ENCODE assay signal across 18 cellular contexts in the genomic region with DNA sequence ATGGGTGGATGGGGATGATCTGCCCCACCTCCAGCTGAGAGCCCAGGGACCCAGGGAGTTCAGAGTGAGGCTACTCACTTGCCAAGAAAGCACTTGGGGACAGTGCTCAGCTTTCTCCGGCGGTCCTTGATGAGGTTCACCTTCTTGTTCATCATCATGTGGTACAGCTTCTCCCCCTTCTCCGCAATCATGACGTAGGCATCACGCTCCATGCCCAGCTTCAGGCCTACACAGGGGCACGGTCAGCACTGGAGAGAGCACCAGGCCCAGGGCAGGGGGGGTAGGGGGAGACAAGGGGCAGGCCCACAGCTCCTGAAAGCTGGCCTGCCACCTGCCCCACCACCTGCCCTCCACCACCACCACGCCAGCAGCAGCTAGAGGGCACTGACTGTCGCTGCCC.
DNase-seq lines count a peak whose midpoint lies in the region; ATAC-seq and TF ChIP-seq lines count a peak whose summit lies in the region.
"Had no signal": no experiment of that assay in that cellular context is flagged by ENCODE, and none has a peak within 500 bp of the region (broad histone marks: within the 10 kb centered on the region; RNA-seq: fewer than 3 reads in every experiment).

No MANE protein-coding gene starts in this region.

- no peak for TF ChIP-seq CTCF in CD8-positive, alpha-beta T cell (IDR thresholded peaks at IDR 0.05)
- TF ChIP-seq CTCF in VCaP (conservative IDR thresholded peaks at IDR 0.05) (no peak), dorsolateral prefrontal cortex (IDR thresholded peaks at IDR 0.05 in 54 of 56, conservative IDR thresholded peaks at IDR 0.05 in 2 of 56; ENCODE audit: low read depth in 1 of 56, partially characterized antibody in 56 of 56) (no peak), osteoblast (IDR thresholded peaks at IDR 0.05; ENCODE audit: extremely low read depth, low read depth, low read length) (no peak), esophagus muscularis mucosa (IDR thresholded peaks at IDR 0.05) (no peak), progenitor cell of endocrine pancreas (IDR thresholded peaks at IDR 0.05; ENCODE audit: unreplicated experiment) (no peak)

- no peaks in the 10 kb centered on the region for H3K9me3 Mint-ChIP-seq in CD8-positive, alpha-beta T cell
- no peaks in the 10 kb centered on the region for H3K9me3 Mint-ChIP-seq in progenitor cell of endocrine pancreas (ENCODE audit: low read depth)

- H3K4me1 Mint-ChIP-seq in CD8-positive, alpha-beta T cell (ENCODE audit: low read depth), result peaks cover 22% of the 10 kb centered on the region
- H3K4me1 Mint-ChIP-seq in progenitor cell of endocrine pancreas (ENCODE audit: low read depth), result no peaks in the 10 kb centered on the region

- TF ChIP-seq POLR2A in esophagus muscularis mucosa (IDR thresholded peaks at IDR 0.05; ENCODE audit: low read depth), result no peak

- no peak overlapping the region for H3K4me2 ChIP-seq in osteoblast (ENCODE audit: insufficient read depth, low read length)
- H3K4me2 ChIP-seq: A549 had no signal

- H4K20me1 ChIP-seq in osteoblast (ENCODE audit: insufficient read depth, low read length), result no peaks in the 10 kb centered on the region

- no peak overlapping the region for H2AFZ ChIP-seq in osteoblast (ENCODE audit: low read length)

- H3K4me3 ChIP-seq in CD8-positive, alpha-beta T cell (ENCODE audit: low read depth, low read length), result no peak overlapping the region
- H3K4me3 ChIP-seq in dorsolateral prefrontal cortex (no peak overlapping the region), osteoblast (ENCODE audit: insufficient read depth, low read length) (no peak overlapping the region), esophagus muscularis mucosa (no peak overlapping the region)
- H3K4me3 ChIP-seq: A549 had no signal

- TF ChIP-seq EP300 in esophagus muscularis mucosa (IDR thresholded peaks at IDR 0.05), result no peak

- peaks cover 90% of the 10 kb centered on the region for H3K36me3 Mint-ChIP-seq in CD8-positive, alpha-beta T cell
- H3K36me3 Mint-ChIP-seq in progenitor cell of endocrine pancreas (ENCODE audit: insufficient read depth), result no peaks in the 10 kb centered on the region

- POLR2A ChIA-PET in CD8-positive, alpha-beta T cell (lab: Charles Lee), result no interaction called here

- no peak overlapping the region for H3K4me3 Mint-ChIP-seq in CD8-positive, alpha-beta T cell
- H3K4me3 Mint-ChIP-seq in progenitor cell of endocrine pancreas (ENCODE audit: low read depth), result no peak overlapping the region

- peak overlapping the region; percentile 55 for H3K27ac Mint-ChIP-seq in CD8-positive, alpha-beta T cell
- no peak overlapping the region for H3K27ac Mint-ChIP-seq in progenitor cell of endocrine pancreas

- H3K9me3 ChIP-seq in CD8-positive, alpha-beta T cell (ENCODE audit: low read length), result no peaks in the 10 kb centered on the region
- H3K9me3 ChIP-seq in osteoblast (ENCODE audit: low read depth, low read length) (no peaks in the 10 kb centered on the region), esophagus muscularis mucosa (no peaks in the 10 kb centered on the region)
- H3K9me3 ChIP-seq: A549 had no signal

- H3K4me1 ChIP-seq in CD8-positive, alpha-beta T cell (ENCODE audit: insufficient read depth, low read length), result peaks cover 16% of the 10 kb centered on the region
- peaks cover 19% of the 10 kb centered on the region for H3K4me1 ChIP-seq in osteoblast (ENCODE audit: insufficient read depth, low read length)
- H3K4me1 ChIP-seq in esophagus muscularis mucosa, result peaks cover 40 to 60% (median 58%) of the 10 kb centered on the region in 4 donors

- no peaks in the 10 kb centered on the region for H3K79me2 ChIP-seq in osteoblast (ENCODE audit: insufficient read depth, low read length)

- WGBS in esophagus muscularis mucosa, result 98% methylated on average over 8 of the region's 8 CpGs

- no peak overlapping the region for H3K27ac ChIP-seq in CD8-positive, alpha-beta T cell (ENCODE audit: low read depth, low read length)
- H3K27ac ChIP-seq in VCaP, result peak overlapping the region; percentile 91; the same call in 1 of the 2 replicates
- peak overlapping the region in 52 of 59 donors; percentile 8 to 87 (median 68) for H3K27ac ChIP-seq in dorsolateral prefrontal cortex
- no peak overlapping the region for H3K27ac ChIP-seq in osteoblast (ENCODE audit: low read depth, low read length)
- H3K27ac ChIP-seq in esophagus muscularis mucosa (replicated peaks in 1 of 4), result no peak overlapping the region
- H3K27ac ChIP-seq: A549 had no signal

- intact Hi-C loops in CD8-positive, alpha-beta T cell (cut with DNase I, micrococcal nuclease), result no loop called here
- intact Hi-C loops in dorsolateral prefrontal cortex (cut with DNase I) (no loop called here), esophagus muscularis mucosa (cut with DNase I) (no loop called here)

- H3K27me3 Mint-ChIP-seq in CD8-positive, alpha-beta T cell (ENCODE audit: low read depth), result no peaks in the 10 kb centered on the region
- H3K27me3 Mint-ChIP-seq in progenitor cell of endocrine pancreas, result peaks cover 13% of the 10 kb centered on the region

- ATAC-seq in CD8-positive, alpha-beta T cell, result no peak
- no peak for ATAC-seq in HG03457 (IDR thresholded peaks at IDR 0.05; ENCODE audit: unreplicated experiment)
- ATAC-seq: A549 had no signal

- peaks cover 46% of the 10 kb centered on the region for H3K36me3 ChIP-seq in CD8-positive, alpha-beta T cell (ENCODE audit: insufficient read depth, low read length)
- H3K36me3 ChIP-seq in osteoblast (ENCODE audit: insufficient read depth, low read length) (no peaks in the 10 kb centered on the region), esophagus muscularis mucosa (peaks cover 0 to 18% (median 10%) of the 10 kb centered on the region in 4 donors)

- no peak for DNase-seq in CD8-positive, alpha-beta T cell
- DNase-seq in dorsolateral prefrontal cortex (no peak), osteoblast (ENCODE audit: insufficient read length, low spot score, missing footprints) (peak; percentile 35), esophagus muscularis mucosa (ENCODE audit: extremely low spot score) (no peak), progenitor cell of endocrine pancreas (ENCODE audit: low spot score, unreplicated experiment) (no peak)
- DNase-seq in activated naive CD4-positive, alpha-beta T cell treated with Interleukin-2 at 50 U/mL for 16 hours, result no peak
- DNase-seq: C1 segment of cervical spinal cord, DMS 273 treated with DMSO at 0.1 percent for 48 hours, GF-D8, NCI-H1105 treated with DMSO at 0.1 percent for 48 hours, NCI-H187 treated with DMSO at 0.1 percent for 48 hours, NCI-H2171, NCI-H446 treated with DMSO at 0.1 percent for 48 hours, OCI-M1, SHP77 treated with DMSO at 0.1 percent for 48 hours had no signal

- CTCF ChIA-PET in CD8-positive, alpha-beta T cell (lab: Charles Lee), result interaction anchor here (1.0 kb wide), 1 partner anchor 99 kb away, joined by 3 read pairs; no protein-coding TSS in a partner anchor

- no peaks in the 10 kb centered on the region for H3K27me3 ChIP-seq in CD8-positive, alpha-beta T cell (ENCODE audit: insufficient read depth, low read length)
- H3K27me3 ChIP-seq in dorsolateral prefrontal cortex, result no peaks in the 10 kb centered on the region
- no peaks in the 10 kb centered on the region for H3K27me3 ChIP-seq in osteoblast (ENCODE audit: insufficient read depth, low read length)
- no peaks in the 10 kb centered on the region for H3K27me3 ChIP-seq in esophagus muscularis mucosa

Comparison
In these comparisons a context has a peak if more than half of its experiments do, and no peak if none do; other contexts are left out.
1. H3K27ac ChIP-seq: peak in VCaP (single experiment) and dorsolateral prefrontal cortex (52 of 59); none in CD8-positive, alpha-beta T cell (single experiment), osteoblast (single experiment) and esophagus muscularis mucosa (0 of 4).